ENCODE assay signal across 26 cellular contexts in the genomic region with DNA sequence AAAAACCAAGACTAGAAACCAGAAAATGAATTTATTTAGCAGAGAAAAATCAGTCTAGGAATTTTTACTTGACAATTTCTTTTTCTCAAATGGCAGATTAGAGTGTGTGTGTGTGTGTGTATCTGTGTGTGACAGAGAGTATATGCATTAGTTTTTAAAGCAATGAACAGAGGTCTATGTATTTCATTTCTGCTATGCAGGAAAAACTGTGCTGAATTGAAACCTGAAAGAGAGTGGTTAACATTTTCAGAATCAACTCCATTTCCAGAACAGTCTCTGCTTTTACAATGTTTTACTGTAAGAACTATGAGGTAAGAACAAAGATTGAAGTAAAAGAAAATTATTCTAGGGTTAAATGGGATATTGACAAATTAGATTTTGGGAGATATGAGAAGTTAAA.
"Had no signal": no experiment of that assay in that cellular context is flagged by ENCODE, and none has a peak within 500 bp of the region (broad histone marks: within the 10 kb centered on the region; RNA-seq: fewer than 3 reads in every experiment).

No MANE protein-coding gene starts in this region.

- H3K27ac ChIP-seq: brain microvascular endothelial cell, stomach, thyroid gland, upper lobe of left lung had no signal

- H3K36me3 ChIP-seq: brain microvascular endothelial cell, stomach, thyroid gland, upper lobe of left lung had no signal

- H3K4me3 ChIP-seq: stomach, thyroid gland, upper lobe of left lung had no signal

- H3K27me3 ChIP-seq: brain microvascular endothelial cell, stomach, thyroid gland, upper lobe of left lung had no signal

- ATAC-seq: activated T-cell treated with anti-CD3 and anti-CD28 coated beads, Interleukin-2, amount 50 U/mL, for 4 hours; activated T-helper 17 cell treated with anti-CD3 and anti-CD28 coated beads, Interleukin-2, amount 50 U/mL, for 72 hours; left colon; right cardiac atrium; stimulated activated naive B cell treated with anti-CD40 and anti-IgM and Interleukin-4, amounts not matched to agents 10 μg/mL and 1 μg/mL and 100 μg/mL, for 72 hours had no signal

- FAIRE-seq: astrocyte, endothelial cell of umbilical vein had no signal

- DNase-seq: activated CD4-positive, alpha-beta memory T cell treated with anti-CD3 and anti-CD28 coated beads, Interleukin-2, amount 10 ng/mL, durations not matched to agents 7 days and 5 days; activated CD4-positive, alpha-beta T cell treated with anti-CD3 and anti-CD28 coated beads, Interleukin-2, amount 10 ng/mL, durations not matched to agents 24 days and 14 days; activated CD8-positive, alpha-beta memory T cell treated with anti-CD3 and anti-CD28 coated beads, Interleukin-2, amount 50 U/mL, for 48 hours; activated gamma-delta T cell treated with Interleukin-2 at 50 U/mL for 16 hours; activated naive CD4-positive, alpha-beta T cell treated with anti-CD3 and anti-CD28 coated beads, Interleukin-2, amount 50 U/mL, for 16 hours; activated T-cell treated with anti-CD3 and anti-CD28 coated beads, Interleukin-2, amount 50 U/mL, for 4 hours; amniotic stem cell; brain microvascular endothelial cell; cortex of kidney; head of caudate nucleus; hippocampal formation; immature natural killer cell; kidney; left colon; mammary epithelial cell; posterior cingulate gyrus; right cardiac atrium; stimulated activated CD4-positive, alpha-beta T cell treated with anti-CD3 and anti-CD28 coated beads, Interleukin-15, amount 100 ng/mL, for 24 hours; stimulated activated CD4-positive, alpha-beta T cell treated with anti-CD3 and anti-CD28 coated beads, Interleukin-2, amount 100 ng/mL, for 24 hours; stimulated activated naive B cell treated with anti-CD40 and anti-IgM and Interleukin-4, amounts not matched to agents 10 μg/mL and 1 μg/mL and 100 μg/mL, for 72 hours; stomach; thyroid gland; upper lobe of left lung had no signal

- H3K9me3 ChIP-seq: stomach, thyroid gland, upper lobe of left lung had no signal

- H3K4me1 ChIP-seq: stomach, thyroid gland, upper lobe of left lung had no signal
